In genomic region chr2:43225093-43225787, GRCh38 we compare ENCODE assay signal across 8 cellular contexts. TPM values are rescaled to one million over a fixed set of nuclear protein-coding genes. Genes with fewer than 3 reads are reported as not detected.
DNase-seq lines count a peak whose midpoint lies in the region; ATAC-seq and TF ChIP-seq lines count a peak whose summit lies in the region.

No MANE protein-coding gene starts in this region.

- peak overlapping the region; percentile 97 for H3K27ac ChIP-seq in Karpas-422 (ENCODE audit: low read length)

- no peaks in the 10 kb centered on the region for H3K27me3 Mint-ChIP-seq in activated CD8-positive, alpha-beta T cell treated with anti-CD3 and anti-CD28 coated beads for 36 hours
- no peaks in the 10 kb centered on the region for H3K27me3 Mint-ChIP-seq in effector memory CD8-positive, alpha-beta T cell

- H3K36me3 Mint-ChIP-seq in activated CD8-positive, alpha-beta T cell treated with anti-CD3 and anti-CD28 coated beads for 36 hours (ENCODE audit: low read depth), result peaks cover 56% of the 10 kb centered on the region
- peaks cover 95% of the 10 kb centered on the region for H3K36me3 Mint-ChIP-seq in effector memory CD8-positive, alpha-beta T cell (ENCODE audit: insufficient read depth)

- H4K20me1 ChIP-seq in Karpas-422 (ENCODE audit: insufficient read depth, low read depth, low read length), result peaks cover 34% of the 10 kb centered on the region

- intact Hi-C loops in activated CD8-positive, alpha-beta T cell treated with anti-CD3 and anti-CD28 coated beads for 36 hours (cut with micrococcal nuclease), result loop anchor here (5.0 to 10.0 kb wide), 2 partner anchors 250 to 257 kb away; no protein-coding TSS in a partner anchor

- H3K4me3 Mint-ChIP-seq in activated CD8-positive, alpha-beta T cell treated with anti-CD3 and anti-CD28 coated beads for 36 hours, result peak overlapping the region; percentile 94
- peak overlapping the region; percentile 96 to 99 for H3K4me3 Mint-ChIP-seq in effector memory CD8-positive, alpha-beta T cell

- no peaks in the 10 kb centered on the region for H3K9me2 ChIP-seq in Karpas-422 (replicated peaks; ENCODE audit: insufficient read depth, low read length)

- peaks cover 73% of the 10 kb centered on the region for H3K4me1 ChIP-seq in Karpas-422 (ENCODE audit: low read length)

- peak overlapping the region; percentile 90 for H3K4me3 ChIP-seq in Karpas-422 (ENCODE audit: low read length)

- H3K4me1 Mint-ChIP-seq in activated CD8-positive, alpha-beta T cell treated with anti-CD3 and anti-CD28 coated beads for 36 hours (ENCODE audit: low read depth), result peaks cover 45% of the 10 kb centered on the region
- H3K4me1 Mint-ChIP-seq in effector memory CD8-positive, alpha-beta T cell (ENCODE audit: low read depth in 2 of 2), result peaks cover 41 to 44% of the 10 kb centered on the region in 2 donors

- no peak overlapping the region for H2AFZ ChIP-seq in Karpas-422 (ENCODE audit: low read length)

- H3K27ac Mint-ChIP-seq in activated CD8-positive, alpha-beta T cell treated with anti-CD3 and anti-CD28 coated beads for 36 hours, result peak overlapping the region; percentile 95
- peak overlapping the region; percentile 93 to 94 for H3K27ac Mint-ChIP-seq in effector memory CD8-positive, alpha-beta T cell

- peak overlapping the region; percentile 98 for H3K9ac ChIP-seq in Karpas-422 (ENCODE audit: low read length)

- no peaks in the 10 kb centered on the region for H3K9me3 ChIP-seq in Karpas-422 (ENCODE audit: low read length)

- peaks cover 41% of the 10 kb centered on the region for H3K79me2 ChIP-seq in Karpas-422 (ENCODE audit: low read length)

- peaks cover 17% of the 10 kb centered on the region for H3K36me3 ChIP-seq in Karpas-422 (ENCODE audit: insufficient read depth, low read length)

- ATAC-seq in activated CD8-positive, alpha-beta T cell treated with anti-CD3 and anti-CD28 coated beads for 36 hours, result peak; percentile 2
- ATAC-seq in effector memory CD8-positive, alpha-beta T cell (replicated peaks), result no peak
- ATAC-seq in HG03175 (IDR thresholded peaks at IDR 0.05; ENCODE audit: unreplicated experiment), result no peak

- H3K9me3 Mint-ChIP-seq in activated CD8-positive, alpha-beta T cell treated with anti-CD3 and anti-CD28 coated beads for 36 hours, result no peaks in the 10 kb centered on the region
- no peaks in the 10 kb centered on the region for H3K9me3 Mint-ChIP-seq in effector memory CD8-positive, alpha-beta T cell

- TF ChIP-seq CTCF in activated CD8-positive, alpha-beta T cell treated with anti-CD3 and anti-CD28 coated beads for 36 hours (IDR thresholded peaks at IDR 0.05), result peak; percentile 11

- peak overlapping the region; percentile 98 for H3K4me2 ChIP-seq in Karpas-422 (ENCODE audit: low read depth, low read length, poor library complexity, severe bottlenecking)

- CTCF ChIA-PET in activated CD8-positive, alpha-beta T cell treated with anti-CD3 and anti-CD28 coated beads for 36 hours (lab: Charles Lee), result interaction anchor here (0.9 to 19.3 kb wide), 7 partner anchors 33 to 259 kb away, joined by 3 to 647 read pairs (median 9); no protein-coding TSS in a partner anchor

- no peaks in the 10 kb centered on the region for H3K27me3 ChIP-seq in Karpas-422 (ENCODE audit: low read length)

- POLR2A ChIA-PET in activated CD8-positive, alpha-beta T cell treated with anti-CD3 and anti-CD28 coated beads for 36 hours (lab: Charles Lee), result interaction anchor here (0.7 to 14.1 kb wide), 16 partner anchors 10 to 415 kb away, joined by 3 to 549 read pairs (median 4); no protein-coding TSS in a partner anchor

- DNase-seq in Daoy (ENCODE audit: low read depth) (peak; percentile 57), Karpas-422 (peak; percentile 72), mucosa of gallbladder (ENCODE audit: low spot score) (peak; percentile 61), COLO829 (ENCODE audit: low spot score) (no peak)
- peak; percentile 85 for DNase-seq in activated CD8-positive, alpha-beta T cell treated with anti-CD3 and anti-CD28 coated beads for 36 hours
- DNase-seq in effector memory CD8-positive, alpha-beta T cell, result peak; percentile 56 to 59 (median 58)
- peak; percentile 35 to 64 for DNase-seq in stimulated activated CD8-positive, alpha-beta memory T cell treated with anti-CD3 and anti-CD28 coated beads, Interleukin-7, amount 100 ng/mL, for 4 hours (ENCODE audit: low read depth in 2 of 2)

RNA-seq across cellular contexts. Expression of gene ZFP36L2, which starts 1.2 kb away (rescaled TPM):
- total RNA-seq in Daoy (2014; rRNA removed; shearing (Covaris generic)), result 2.3 and 4.1 TPM in 2 replicates
- total RNA-seq in Karpas-422 (2014; rRNA removed; shearing (Covaris generic); ENCODE audit: low replicate concordance), result 4.0 and 10.6 TPM in 2 replicates
- total RNA-seq in activated CD8-positive, alpha-beta T cell treated with anti-CD3 and anti-CD28 coated beads for 36 hours, result 100 to 1,000 TPM; 102 to 106 TPM
- 209 TPM for total RNA-seq in mucosa of gallbladder
